In genomic region chr2:233039217-233040173, GRCh38 we compare ENCODE assay signal across 16 cellular contexts. TPM values are rescaled to one million over a fixed set of nuclear protein-coding genes. Genes with fewer than 3 reads are reported as not detected.
DNase-seq lines count a peak whose midpoint lies in the region; ATAC-seq and TF ChIP-seq lines count a peak whose summit lies in the region.
"Had no signal": no experiment of that assay in that cellular context is flagged by ENCODE, and none has a peak within 500 bp of the region (broad histone marks: within the 10 kb centered on the region; RNA-seq: fewer than 3 reads in every experiment).

No MANE protein-coding gene starts in this region.

- no peak overlapping the region for H3K27ac Mint-ChIP-seq in activated T-cell treated with anti-CD3 and anti-CD28 coated beads, Interleukin-2, amount 50 U/mL, for 24 hours
- H3K27ac Mint-ChIP-seq in activated CD4-positive, alpha-beta T cell treated with anti-CD3 and anti-CD28 coated beads for 36 hours = no peak overlapping the region
- H3K27ac Mint-ChIP-seq: CD8-positive, alpha-beta T cell had no signal

- CTCF ChIA-PET in activated CD4-positive, alpha-beta T cell treated with anti-CD3 and anti-CD28 coated beads for 36 hours (lab: Charles Lee) = no interaction called here

- POLR2A ChIA-PET in activated CD4-positive, alpha-beta T cell treated with anti-CD3 and anti-CD28 coated beads for 36 hours (lab: Charles Lee) = no interaction called here

- no peak for TF ChIP-seq CTCF in fibroblast of villous mesenchyme (IDR thresholded peaks at IDR 0.05; ENCODE audit: insufficient read depth, low read depth, low read length)

- intact Hi-C loops in activated CD4-positive, alpha-beta T cell treated with anti-CD3 and anti-CD28 coated beads for 36 hours (cut with DNase I, micrococcal nuclease) = no loop called here

- H3K36me3 Mint-ChIP-seq in activated T-cell treated with anti-CD3 and anti-CD28 coated beads, Interleukin-2, amount 50 U/mL, for 24 hours (ENCODE audit: low read depth) = no peaks in the 10 kb centered on the region
- H3K36me3 Mint-ChIP-seq in activated CD4-positive, alpha-beta T cell treated with anti-CD3 and anti-CD28 coated beads for 36 hours (ENCODE audit: low read depth) = no peaks in the 10 kb centered on the region
- H3K36me3 Mint-ChIP-seq: CD8-positive, alpha-beta T cell had no signal

- no peak overlapping the region for H3K4me3 Mint-ChIP-seq in activated T-cell treated with anti-CD3 and anti-CD28 coated beads, Interleukin-2, amount 50 U/mL, for 24 hours
- H3K4me3 Mint-ChIP-seq in activated CD4-positive, alpha-beta T cell treated with anti-CD3 and anti-CD28 coated beads for 36 hours = no peak overlapping the region
- H3K4me3 Mint-ChIP-seq: CD8-positive, alpha-beta T cell had no signal

- no peaks in the 10 kb centered on the region for H3K9me3 Mint-ChIP-seq in activated T-cell treated with anti-CD3 and anti-CD28 coated beads, Interleukin-2, amount 50 U/mL, for 24 hours
- H3K9me3 Mint-ChIP-seq in activated CD4-positive, alpha-beta T cell treated with anti-CD3 and anti-CD28 coated beads for 36 hours (ENCODE audit: low read depth) = no peaks in the 10 kb centered on the region
- H3K9me3 Mint-ChIP-seq: CD8-positive, alpha-beta T cell had no signal

- no peaks in the 10 kb centered on the region for H3K27me3 Mint-ChIP-seq in activated T-cell treated with anti-CD3 and anti-CD28 coated beads, Interleukin-2, amount 50 U/mL, for 24 hours
- H3K27me3 Mint-ChIP-seq in activated CD4-positive, alpha-beta T cell treated with anti-CD3 and anti-CD28 coated beads for 36 hours = no peaks in the 10 kb centered on the region

- no peak overlapping the region for H3K4me3 ChIP-seq in fibroblast of villous mesenchyme (ENCODE audit: low read depth, low read length)

- no peaks in the 10 kb centered on the region for H3K4me1 Mint-ChIP-seq in activated T-cell treated with anti-CD3 and anti-CD28 coated beads, Interleukin-2, amount 50 U/mL, for 24 hours (ENCODE audit: low read depth)
- no peaks in the 10 kb centered on the region for H3K4me1 Mint-ChIP-seq in activated CD4-positive, alpha-beta T cell treated with anti-CD3 and anti-CD28 coated beads for 36 hours

- ATAC-seq in activated CD4-positive, alpha-beta T cell treated with anti-CD3 and anti-CD28 coated beads for 36 hours = no peak
- ATAC-seq: CD8-positive, alpha-beta T cell had no signal

- DNase-seq in activated T-cell treated with anti-CD3 and anti-CD28 coated beads, Interleukin-2, amount 50 U/mL, for 24 hours = peak; percentile 20
- DNase-seq in activated T-cell treated with anti-CD3 and anti-CD28 coated beads for 4 hours (no peak), fibroblast of villous mesenchyme (ENCODE audit: low read depth) (peak; percentile 33), renal cortical epithelial cell (ENCODE audit: low read depth) (peak; percentile 31), amygdala (lab: John Stamatoyannopoulos, UW) (no peak), NCI-H524 (lab: John Stamatoyannopoulos, UW) (no peak)
- no peak for DNase-seq in activated CD4-positive, alpha-beta T cell treated with anti-CD3 and anti-CD28 coated beads for 1 hour
- DNase-seq in activated CD4-positive, alpha-beta T cell treated with anti-CD3 and anti-CD28 coated beads for 36 hours = no peak
- DNase-seq: CD8-positive, alpha-beta T cell; DMS79 treated with DMSO at 0.1 percent for 48 hours; GDM1; HCEC 1CT; NCI-H146; NCI-H2081 treated with DMSO at 0.1 percent for 48 hours; NCI-H526 had no signal

RNA-seq across cellular contexts. Expression of gene NEU2, which starts 7.0 kb away (rescaled TPM):
- total RNA-seq in fibroblast of villous mesenchyme (not detected in 2 replicates), renal cortical epithelial cell (not detected in 2 replicates)
- total RNA-seq in activated CD4-positive, alpha-beta T cell treated with anti-CD3 and anti-CD28 coated beads for 36 hours = not detected
- total RNA-seq: CD8-positive, alpha-beta T cell; OCI-LY7 had no signal

RNA-seq across cellular contexts. Expression of gene INPP5D, which starts 20.6 kb away (rescaled TPM):
- under 0.01 and 0.64 TPM in 2 replicates for total RNA-seq in fibroblast of villous mesenchyme
- total RNA-seq in renal cortical epithelial cell = 1.2 and 9.7 TPM in 2 replicates
- total RNA-seq in activated CD4-positive, alpha-beta T cell treated with anti-CD3 and anti-CD28 coated beads for 36 hours = 10 to 100 TPM; 40.5 to 53.4 TPM

RNA-seq across cellular contexts. Expression of gene NGEF, which starts 26.4 kb away (rescaled TPM):
- total RNA-seq in fibroblast of villous mesenchyme (under 0.01 and 0.86 TPM in 2 replicates), renal cortical epithelial cell (0.35 and 0.75 TPM in 2 replicates)
- total RNA-seq in activated CD4-positive, alpha-beta T cell treated with anti-CD3 and anti-CD28 coated beads for 36 hours = 1 to 10 TPM; 1.5 to 2.0 TPM
- total RNA-seq: CD8-positive, alpha-beta T cell had no signal

Comparison
In these comparisons a context has a peak if more than half of its experiments do, and no peak if none do; other contexts are left out.
1. DNase-seq: peak in activated T-cell treated with anti-CD3 and anti-CD28 coated beads, Interleukin-2, amount 50 U/mL, for 24 hours (single experiment), fibroblast of villous mesenchyme (single experiment) and renal cortical epithelial cell (single experiment); none in activated T-cell treated with anti-CD3 and anti-CD28 coated beads for 4 hours (single experiment), activated CD4-positive, alpha-beta T cell treated with anti-CD3 and anti-CD28 coated beads for 1 hour (single experiment), amygdala (0 of 56), activated CD4-positive, alpha-beta T cell treated with anti-CD3 and anti-CD28 coated beads for 36 hours (single experiment) and NCI-H524 (0 of 2).